Comparison of ENCODE assay signal across 8 cellular contexts in the genomic region with DNA sequence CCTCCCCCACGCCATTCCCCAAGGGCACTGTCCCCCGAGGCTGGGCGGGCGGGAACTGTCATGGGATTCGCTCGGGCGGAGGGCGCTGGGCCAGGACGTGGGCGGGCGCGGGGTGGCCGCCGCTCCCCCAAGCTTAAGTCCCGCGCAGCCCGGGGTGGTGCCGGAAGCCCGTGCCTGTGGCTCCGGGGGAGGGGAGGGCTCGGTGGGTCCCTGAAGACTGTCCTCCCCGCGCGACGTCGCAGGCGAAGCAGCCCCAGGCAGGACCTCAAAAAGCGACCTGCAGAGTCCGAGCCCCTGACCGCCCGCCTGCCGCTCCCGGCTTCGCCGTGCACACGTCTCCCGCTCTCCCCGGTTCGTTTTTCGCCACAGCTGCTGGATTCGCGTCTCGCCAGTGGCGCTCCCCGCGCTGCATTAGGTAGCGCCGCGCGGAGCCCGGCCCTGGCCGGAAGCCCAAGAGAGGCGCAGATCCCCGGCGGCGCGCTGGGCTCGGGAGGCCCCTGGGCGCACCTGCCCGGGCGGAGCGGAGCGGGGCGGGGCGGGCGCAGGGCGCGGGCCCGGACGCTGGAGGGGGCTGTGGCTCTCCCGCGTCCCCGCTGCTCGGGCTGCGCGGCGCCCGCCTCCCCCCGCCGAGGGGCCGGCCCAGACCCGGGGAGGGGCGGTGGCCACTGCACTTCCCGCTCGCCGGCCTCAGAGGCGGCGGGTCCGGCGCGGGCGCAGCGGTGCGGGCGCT. TPM values are rescaled to one million over a fixed set of nuclear protein-coding genes. Genes with fewer than 3 reads are reported as not detected.
DNase-seq lines count a peak whose midpoint lies in the region; ATAC-seq and TF ChIP-seq lines count a peak whose summit lies in the region.

A gene with protein sequence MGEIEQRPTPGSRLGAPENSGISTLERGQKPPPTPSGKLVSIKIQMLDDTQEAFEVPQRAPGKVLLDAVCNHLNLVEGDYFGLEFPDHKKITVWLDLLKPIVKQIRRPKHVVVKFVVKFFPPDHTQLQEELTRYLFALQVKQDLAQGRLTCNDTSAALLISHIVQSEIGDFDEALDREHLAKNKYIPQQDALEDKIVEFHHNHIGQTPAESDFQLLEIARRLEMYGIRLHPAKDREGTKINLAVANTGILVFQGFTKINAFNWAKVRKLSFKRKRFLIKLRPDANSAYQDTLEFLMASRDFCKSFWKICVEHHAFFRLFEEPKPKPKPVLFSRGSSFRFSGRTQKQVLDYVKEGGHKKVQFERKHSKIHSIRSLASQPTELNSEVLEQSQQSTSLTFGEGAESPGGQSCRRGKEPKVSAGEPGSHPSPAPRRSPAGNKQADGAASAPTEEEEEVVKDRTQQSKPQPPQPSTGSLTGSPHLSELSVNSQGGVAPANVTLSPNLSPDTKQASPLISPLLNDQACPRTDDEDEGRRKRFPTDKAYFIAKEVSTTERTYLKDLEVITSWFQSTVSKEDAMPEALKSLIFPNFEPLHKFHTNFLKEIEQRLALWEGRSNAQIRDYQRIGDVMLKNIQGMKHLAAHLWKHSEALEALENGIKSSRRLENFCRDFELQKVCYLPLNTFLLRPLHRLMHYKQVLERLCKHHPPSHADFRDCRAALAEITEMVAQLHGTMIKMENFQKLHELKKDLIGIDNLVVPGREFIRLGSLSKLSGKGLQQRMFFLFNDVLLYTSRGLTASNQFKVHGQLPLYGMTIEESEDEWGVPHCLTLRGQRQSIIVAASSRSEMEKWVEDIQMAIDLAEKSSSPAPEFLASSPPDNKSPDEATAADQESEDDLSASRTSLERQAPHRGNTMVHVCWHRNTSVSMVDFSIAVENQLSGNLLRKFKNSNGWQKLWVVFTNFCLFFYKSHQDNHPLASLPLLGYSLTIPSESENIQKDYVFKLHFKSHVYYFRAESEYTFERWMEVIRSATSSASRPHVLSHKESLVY (plus strand): TSS at position 668 of the 730 bp plus-strand sequence. CDS start 70,149 bp downstream, outside the sequence.

- H3K27ac Mint-ChIP-seq in GM23338, result peak within 1 kb of the TSS; percentile 18; the same call in 1 of the 2 replicates
- H3K27ac Mint-ChIP-seq in T-helper 1 cell treated with Interleukin-12 subunit alpha and Interleukin-12 subunit beta and Interleukin-4 antibody, amounts not matched to agents 30 μg/mL and 1 μg/mL, for 36 hours, result no peak within 1 kb of the TSS

- H3K27me3 Mint-ChIP-seq in GM23338 (ENCODE audit: insufficient read depth, low read depth, poor library complexity), result peaks cover 32% of the 10 kb centered on the region
- H3K27me3 Mint-ChIP-seq in T-helper 1 cell treated with Interleukin-12 subunit alpha and Interleukin-12 subunit beta and Interleukin-4 antibody, amounts not matched to agents 30 μg/mL and 1 μg/mL, for 36 hours (ENCODE audit: low read depth), result peaks cover 78% of the 10 kb centered on the region

- peak in 1 of 2 experiments; percentile 60; a peak in 2 of 4 replicates for TF ChIP-seq CTCF in GM23338 (conservative IDR thresholded peaks at IDR 0.05; ENCODE audit: low read depth in 2 of 2)
- peak; percentile 57 for TF ChIP-seq CTCF in LNCAP (IDR thresholded peaks at IDR 0.05)

- peaks cover 5% of the 10 kb centered on the region; the same call in 1 of the 2 replicates for H3K9me2 ChIP-seq in GM23338 (ENCODE audit: insufficient read depth)

- DNase-seq in DMS 273 (lab: John Stamatoyannopoulos, UW; ENCODE audit: unreplicated experiment), result peak; percentile 87
- no peak for DNase-seq in DMS 273 treated with DMSO at 0.1 percent for 48 hours (lab: John Stamatoyannopoulos, UW)
- peak; percentile 89 for DNase-seq in GM23338 (ENCODE audit: low spot score)
- peak; percentile 77 for DNase-seq in dermis blood vessel endothelial cell
- DNase-seq in left kidney (ENCODE audit: low read depth, low spot score), result peak; percentile 95
- DNase-seq in stimulated activated CD4-positive, alpha-beta T cell treated with anti-CD3 and anti-CD28 coated beads, Interleukin-4, amount 100 ng/mL, for 1 hour, result peak; percentile 31

- peaks cover 11% of the 10 kb centered on the region; the same call in 1 of the 2 replicates for H3F3A ChIP-seq in GM23338 (replicated peaks; ENCODE audit: low read depth)

- peaks cover 33% of the 10 kb centered on the region for H3K4me1 Mint-ChIP-seq in GM23338
- peaks cover 9% of the 10 kb centered on the region for H3K4me1 Mint-ChIP-seq in T-helper 1 cell treated with Interleukin-12 subunit alpha and Interleukin-12 subunit beta and Interleukin-4 antibody, amounts not matched to agents 30 μg/mL and 1 μg/mL, for 36 hours (ENCODE audit: low read depth)

- peaks cover 39% of the 10 kb centered on the region for H3K79me2 ChIP-seq in GM23338 (replicated peaks; ENCODE audit: insufficient read depth)

- no peaks in the 10 kb centered on the region for H3K9me3 Mint-ChIP-seq in GM23338
- no peaks in the 10 kb centered on the region for H3K9me3 Mint-ChIP-seq in T-helper 1 cell treated with Interleukin-12 subunit alpha and Interleukin-12 subunit beta and Interleukin-4 antibody, amounts not matched to agents 30 μg/mL and 1 μg/mL, for 36 hours

- peak within 1 kb of the TSS; percentile 100 for H3K4me2 ChIP-seq in GM23338

- peak within 1 kb of the TSS; percentile 92 for H3K4me3 ChIP-seq in GM23338

- H3K27me3 ChIP-seq in GM23338 (ENCODE audit: insufficient read depth), result peaks cover 31% of the 10 kb centered on the region

- H4K20me1 ChIP-seq in GM23338 (replicated peaks; ENCODE audit: insufficient read depth), result peaks cover 15% of the 10 kb centered on the region

- peak within 1 kb of the TSS; percentile 87 for H3K4me3 Mint-ChIP-seq in GM23338
- peak within 1 kb of the TSS; percentile 77 for H3K4me3 Mint-ChIP-seq in T-helper 1 cell treated with Interleukin-12 subunit alpha and Interleukin-12 subunit beta and Interleukin-4 antibody, amounts not matched to agents 30 μg/mL and 1 μg/mL, for 36 hours

- no peaks in the 10 kb centered on the region; the same call in 1 of the 3 replicates for H3K36me3 Mint-ChIP-seq in GM23338 (ENCODE audit: low read depth)
- no peaks in the 10 kb centered on the region for H3K36me3 Mint-ChIP-seq in T-helper 1 cell treated with Interleukin-12 subunit alpha and Interleukin-12 subunit beta and Interleukin-4 antibody, amounts not matched to agents 30 μg/mL and 1 μg/mL, for 36 hours (ENCODE audit: low read depth)

- peak within 1 kb of the TSS; percentile 98 for H2AFZ ChIP-seq in GM23338

- peaks cover 24% of the 10 kb centered on the region for H3K4me1 ChIP-seq in GM23338 (ENCODE audit: insufficient read depth)

- peak; percentile 80 for ATAC-seq in GM23338

- H3K36me3 ChIP-seq in GM23338 (ENCODE audit: insufficient read depth), result no peaks in the 10 kb centered on the region

- H3K27ac ChIP-seq in GM23338 (ENCODE audit: low read depth), result no peak within 1 kb of the TSS

TF ChIP-seq in GM23338, 12 proteins besides CTCF, POLR2A, EP300 and RAD21:
- TF ChIP-seq EZH2phosphoT487 (IDR thresholded peaks at IDR 0.05; ENCODE audit: unreplicated experiment) (no peak), JUNB (IDR thresholded peaks at IDR 0.05; ENCODE audit: unreplicated experiment) (no peak)
- TF ChIP-seq, protein P1, sequence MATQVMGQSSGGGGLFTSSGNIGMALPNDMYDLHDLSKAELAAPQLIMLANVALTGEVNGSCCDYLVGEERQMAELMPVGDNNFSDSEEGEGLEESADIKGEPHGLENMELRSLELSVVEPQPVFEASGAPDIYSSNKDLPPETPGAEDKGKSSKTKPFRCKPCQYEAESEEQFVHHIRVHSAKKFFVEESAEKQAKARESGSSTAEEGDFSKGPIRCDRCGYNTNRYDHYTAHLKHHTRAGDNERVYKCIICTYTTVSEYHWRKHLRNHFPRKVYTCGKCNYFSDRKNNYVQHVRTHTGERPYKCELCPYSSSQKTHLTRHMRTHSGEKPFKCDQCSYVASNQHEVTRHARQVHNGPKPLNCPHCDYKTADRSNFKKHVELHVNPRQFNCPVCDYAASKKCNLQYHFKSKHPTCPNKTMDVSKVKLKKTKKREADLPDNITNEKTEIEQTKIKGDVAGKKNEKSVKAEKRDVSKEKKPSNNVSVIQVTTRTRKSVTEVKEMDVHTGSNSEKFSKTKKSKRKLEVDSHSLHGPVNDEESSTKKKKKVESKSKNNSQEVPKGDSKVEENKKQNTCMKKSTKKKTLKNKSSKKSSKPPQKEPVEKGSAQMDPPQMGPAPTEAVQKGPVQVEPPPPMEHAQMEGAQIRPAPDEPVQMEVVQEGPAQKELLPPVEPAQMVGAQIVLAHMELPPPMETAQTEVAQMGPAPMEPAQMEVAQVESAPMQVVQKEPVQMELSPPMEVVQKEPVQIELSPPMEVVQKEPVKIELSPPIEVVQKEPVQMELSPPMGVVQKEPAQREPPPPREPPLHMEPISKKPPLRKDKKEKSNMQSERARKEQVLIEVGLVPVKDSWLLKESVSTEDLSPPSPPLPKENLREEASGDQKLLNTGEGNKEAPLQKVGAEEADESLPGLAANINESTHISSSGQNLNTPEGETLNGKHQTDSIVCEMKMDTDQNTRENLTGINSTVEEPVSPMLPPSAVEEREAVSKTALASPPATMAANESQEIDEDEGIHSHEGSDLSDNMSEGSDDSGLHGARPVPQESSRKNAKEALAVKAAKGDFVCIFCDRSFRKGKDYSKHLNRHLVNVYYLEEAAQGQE (IDR thresholded peaks at IDR 0.05; ENCODE audit: unreplicated experiment), result no peak

RNA-seq across cellular contexts. Expression of the gene that starts here (rescaled TPM):
- total RNA-seq in GM23338 (2014; rRNA removed; shearing (Covaris generic)), result 82.5 and 105 TPM in 2 replicates
- polyA plus RNA-seq in GM23338 (2016; fragmentation: Nextera tagmentation; extraction: Ambion mirVana), result 53.6 and 59.3 TPM in 2 replicates
- total RNA-seq in dermis blood vessel endothelial cell, result 17.2 and 27.0 TPM in 2 replicates
